Comparison of ENCODE assay signal across 22 cellular contexts in genomic region chr5:137001026-137001569, GRCh38.
DNase-seq lines count a peak whose midpoint lies in the region; ATAC-seq lines count a peak whose summit lies in the region.
"Had no signal": no experiment of that assay in that cellular context is flagged by ENCODE, and none has a peak within 500 bp of the region (broad histone marks: within the 10 kb centered on the region; RNA-seq: fewer than 3 reads in every experiment).

No MANE protein-coding gene starts in this region.

- ATAC-seq in left ventricle myocardium superior (peak; percentile 59), HG02678 (IDR thresholded peaks at IDR 0.05; ENCODE audit: unreplicated experiment) (no peak), GM19351 (IDR thresholded peaks at IDR 0.05; ENCODE audit: unreplicated experiment) (no peak)
- ATAC-seq: A549, GM12878, GM23338, HCT116 had no signal

- intact Hi-C loops in left ventricle myocardium superior (cut with micrococcal nuclease), result no loop called here
- intact Hi-C loops in cardiac septum (cut with DNase I), result no loop called here

- no peak for DNase-seq in left ventricle myocardium superior
- DNase-seq in cardiac septum (ENCODE audit: low spot score), result no peak
- DNase-seq in dermis blood vessel endothelial cell, result peak; percentile 30
- DNase-seq in glomerular endothelial cell (ENCODE audit: extremely low read depth, low read depth, low spot score), result peak; percentile 4
- DNase-seq in stimulated activated CD8-positive, alpha-beta memory T cell treated with anti-CD3 and anti-CD28 coated beads, Interleukin-4, amount 100 ng/mL, for 48 hours, result no peak
- DNase-seq: 8988T; ACHN; AML-193; BE2C; CD4-positive, alpha-beta T cell; CD8-positive, alpha-beta memory T cell; DMS 273 treated with DMSO at 0.1 percent for 48 hours; DMS79; EL; GDM1; H9 had no signal

Comparison
In these comparisons a context has a peak if more than half of its experiments do, and no peak if none do; other contexts are left out.
1. DNase-seq: peak in dermis blood vessel endothelial cell (single experiment) and glomerular endothelial cell (single experiment); none in left ventricle myocardium superior (single experiment), cardiac septum (single experiment) and stimulated activated CD8-positive, alpha-beta memory T cell treated with anti-CD3 and anti-CD28 coated beads, Interleukin-4, amount 100 ng/mL, for 48 hours (single experiment).